In genomic region chr7:106102387-106102966, GRCh38 we compare ENCODE assay signal across 1 cellular context.
TF ChIP-seq lines count a peak whose summit lies in the region.

No MANE protein-coding gene starts in this region.

TF ChIP-seq in K562, 482 proteins besides CTCF, POLR2A, EP300 and RAD21 (continued from another document and continues in another):
- TF ChIP-seq ZNF512 (tag; IDR thresholded peaks at IDR 0.05) (no peak), AFF4 (CRISPR knock-in tag; IDR thresholded peaks at IDR 0.05) (no peak), ZBTB49 (CRISPR knock-in tag; IDR thresholded peaks at IDR 0.05; ENCODE audit: borderline replicate concordance) (no peak), ZBTB34 (CRISPR knock-in tag; IDR thresholded peaks at IDR 0.05) (no peak), RB1 (IDR thresholded peaks at IDR 0.05; ENCODE audit: low read depth) (no peak), MEIS2 (IDR thresholded peaks at IDR 0.05; ENCODE audit: partially characterized antibody) (peak; percentile 61), ZBTB11 (CRISPR knock-in tag; IDR thresholded peaks at IDR 0.05) (no peak), TARDBP (IDR thresholded peaks at IDR 0.05) (no peak), NR4A1 (CRISPR knock-in tag; IDR thresholded peaks at IDR 0.05) (no peak), NR4A1 (tag; IDR thresholded peaks at IDR 0.05) (no peak), CBFB (CRISPR knock-in tag; IDR thresholded peaks at IDR 0.05) (no peak), CCNT2 (IDR thresholded peaks at IDR 0.05; ENCODE audit: borderline replicate concordance, extremely low read depth, insufficient read length, low read depth, low read length) (no peak), TAF7 (tag; IDR thresholded peaks at IDR 0.05) (no peak), ZNF134 (CRISPR knock-in tag; conservative IDR thresholded peaks at IDR 0.05) (0 out of 2 replicates have a peak, but pooled peaks have one; percentile 48), NFATC3 (IDR thresholded peaks at IDR 0.05) (no peak), RBM34 (IDR thresholded peaks at IDR 0.05; ENCODE audit: borderline replicate concordance, insufficient read depth, low read length) (no peak), CEBPZ (IDR thresholded peaks at IDR 0.05; ENCODE audit: borderline replicate concordance, low read depth, low read length) (no peak), CREB3L1 (IDR thresholded peaks at IDR 0.05; ENCODE audit: borderline replicate concordance, low read depth) (no peak), ZBTB7A (IDR thresholded peaks at IDR 0.05; ENCODE audit: borderline replicate concordance, control insufficient read depth, low read depth, low read length) (no peak), GTF2F1 (IDR thresholded peaks at IDR 0.05; ENCODE audit: low read depth, low read length) (no peak), PATZ1 (CRISPR knock-in tag; IDR thresholded peaks at IDR 0.05; ENCODE audit: borderline replicate concordance) (no peak), MLLT1 (IDR thresholded peaks at IDR 0.05) (peak in 1 of 2 experiments; percentile 81; a peak in 2 of 4 replicates), RUNX1 (IDR thresholded peaks at IDR 0.05; ENCODE audit: low read depth) (no peak), CGGBP1 (CRISPR knock-in tag; IDR thresholded peaks at IDR 0.05) (no peak), ZNF77 (CRISPR knock-in tag; IDR thresholded peaks at IDR 0.05) (no peak), ZNF239 (CRISPR knock-in tag; IDR thresholded peaks at IDR 0.05) (no peak), TGIF2 (CRISPR knock-in tag; IDR thresholded peaks at IDR 0.05) (no peak), HCFC1 (IDR thresholded peaks at IDR 0.05; ENCODE audit: low read depth, low read length) (no peak), CBFA2T2 (conservative IDR thresholded peaks at IDR 0.05) (peak; percentile 56), NR0B1 (IDR thresholded peaks at IDR 0.05; ENCODE audit: partially characterized antibody) (no peak)
